ENCODE assay signal across 1 cellular context in the genomic region with DNA sequence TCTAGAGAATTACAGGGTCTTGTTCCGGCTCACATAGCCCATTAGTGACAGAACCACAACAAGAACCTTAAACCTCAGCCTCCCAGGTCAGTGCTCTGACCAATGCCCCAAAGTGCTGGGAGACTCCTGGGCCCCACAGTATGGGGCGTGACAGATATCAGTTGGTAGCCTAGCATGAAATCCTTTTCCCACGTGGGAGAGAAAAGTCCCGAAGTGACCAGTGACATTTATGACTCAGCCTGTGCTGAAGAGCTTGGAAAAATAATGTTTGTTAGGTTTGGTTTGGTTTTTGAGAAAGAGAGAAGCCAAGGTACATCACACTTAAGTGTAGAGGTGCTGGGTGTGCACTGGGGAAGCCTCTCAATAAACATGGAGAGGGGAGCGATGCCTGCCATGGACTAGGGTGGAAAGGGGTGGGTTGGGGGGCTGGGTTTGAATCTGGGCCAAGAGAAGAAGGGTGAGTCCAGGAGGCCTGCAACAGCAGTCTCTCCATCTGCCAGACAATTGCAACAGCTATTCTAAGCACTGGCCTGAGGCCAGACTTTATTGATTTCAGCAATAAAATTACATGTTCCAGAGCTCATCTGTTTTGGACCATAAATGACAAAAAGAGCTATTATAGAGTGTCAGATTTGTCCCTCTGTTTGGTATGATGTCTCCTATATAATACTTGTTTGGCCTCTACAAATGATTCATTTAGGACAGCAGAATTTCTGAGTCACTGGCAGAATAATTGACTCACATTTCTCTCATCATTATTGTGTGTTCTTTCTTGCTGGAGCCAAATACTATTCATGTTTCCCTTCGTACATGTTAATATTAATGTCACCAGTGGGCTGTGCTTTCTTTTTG.
TF ChIP-seq lines count a peak whose summit lies in the region.

No MANE protein-coding gene starts in this region.

TF ChIP-seq in HEK293, 187 proteins besides CTCF, POLR2A, EP300 and RAD21 (continued from another document):
- TF ChIP-seq, protein P1, sequence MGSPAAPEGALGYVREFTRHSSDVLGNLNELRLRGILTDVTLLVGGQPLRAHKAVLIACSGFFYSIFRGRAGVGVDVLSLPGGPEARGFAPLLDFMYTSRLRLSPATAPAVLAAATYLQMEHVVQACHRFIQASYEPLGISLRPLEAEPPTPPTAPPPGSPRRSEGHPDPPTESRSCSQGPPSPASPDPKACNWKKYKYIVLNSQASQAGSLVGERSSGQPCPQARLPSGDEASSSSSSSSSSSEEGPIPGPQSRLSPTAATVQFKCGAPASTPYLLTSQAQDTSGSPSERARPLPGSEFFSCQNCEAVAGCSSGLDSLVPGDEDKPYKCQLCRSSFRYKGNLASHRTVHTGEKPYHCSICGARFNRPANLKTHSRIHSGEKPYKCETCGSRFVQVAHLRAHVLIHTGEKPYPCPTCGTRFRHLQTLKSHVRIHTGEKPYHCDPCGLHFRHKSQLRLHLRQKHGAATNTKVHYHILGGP (tag by site-specific recombination; IDR thresholded peaks at IDR 0.05) = no peak; the same call in 1 of the 2 replicates
- TF ChIP-seq, protein P2, sequence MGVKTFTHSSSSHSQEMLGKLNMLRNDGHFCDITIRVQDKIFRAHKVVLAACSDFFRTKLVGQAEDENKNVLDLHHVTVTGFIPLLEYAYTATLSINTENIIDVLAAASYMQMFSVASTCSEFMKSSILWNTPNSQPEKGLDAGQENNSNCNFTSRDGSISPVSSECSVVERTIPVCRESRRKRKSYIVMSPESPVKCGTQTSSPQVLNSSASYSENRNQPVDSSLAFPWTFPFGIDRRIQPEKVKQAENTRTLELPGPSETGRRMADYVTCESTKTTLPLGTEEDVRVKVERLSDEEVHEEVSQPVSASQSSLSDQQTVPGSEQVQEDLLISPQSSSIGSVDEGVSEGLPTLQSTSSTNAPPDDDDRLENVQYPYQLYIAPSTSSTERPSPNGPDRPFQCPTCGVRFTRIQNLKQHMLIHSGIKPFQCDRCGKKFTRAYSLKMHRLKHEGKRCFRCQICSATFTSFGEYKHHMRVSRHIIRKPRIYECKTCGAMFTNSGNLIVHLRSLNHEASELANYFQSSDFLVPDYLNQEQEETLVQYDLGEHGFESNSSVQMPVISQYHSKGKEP (tag by site-specific recombination; IDR thresholded peaks at IDR 0.05) = 0 out of 2 replicates have a peak, but pooled peaks have one; percentile 10
- TF ChIP-seq ZEB2 (tag by site-specific recombination; IDR thresholded peaks at IDR 0.05) (peak; percentile 47; the same call in 1 of the 2 replicates), ZNF302 (tag by site-specific recombination; IDR thresholded peaks at IDR 0.05; ENCODE audit: low read depth) (no peak), ZNF792 (tag by site-specific recombination; IDR thresholded peaks at IDR 0.05) (no peak), ZNF777 (tag by site-specific recombination; IDR thresholded peaks at IDR 0.05; ENCODE audit: borderline replicate concordance) (no peak), ZNF341 (tag by site-specific recombination; IDR thresholded peaks at IDR 0.05; ENCODE audit: low read depth) (peak; percentile 38; the same call in 1 of the 2 replicates), KLF1 (tag by site-specific recombination; IDR thresholded peaks at IDR 0.05) (no peak), GLIS1 (tag by site-specific recombination; IDR thresholded peaks at IDR 0.05) (peak; percentile 11; the same call in 1 of the 2 replicates), ZBTB8A (tag by site-specific recombination; IDR thresholded peaks at IDR 0.05) (no peak)
TF ChIP-seq in HEK293: peak in this region for 8.
